2 cellular contexts compared by ENCODE assay signal in the genomic region with DNA sequence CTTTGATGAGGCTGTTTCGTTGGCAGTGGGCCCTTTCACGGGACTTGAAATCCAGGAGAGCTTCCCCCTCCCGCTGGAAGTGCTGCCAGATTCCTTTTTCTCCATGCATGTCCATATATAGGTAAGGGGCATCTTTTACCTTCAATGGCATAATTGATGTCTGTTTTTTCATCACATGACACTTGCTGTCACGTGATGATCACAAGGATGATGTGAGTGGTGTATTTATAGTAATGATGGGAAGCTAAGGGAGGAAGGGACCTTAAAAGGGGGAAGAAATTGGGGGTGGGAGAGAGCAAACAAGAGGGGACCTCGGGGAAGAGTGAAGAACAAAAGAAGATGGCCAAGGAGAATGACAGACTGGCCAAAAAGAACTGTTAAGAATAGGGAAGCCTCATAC.
A peak's percentile ranks its signal among the peaks of the same experiment; 100 is the strongest.
TF ChIP-seq lines count a peak whose summit lies in the region.

No MANE protein-coding gene starts in this region.

TF ChIP-seq in A549, 52 proteins besides CTCF, POLR2A, EP300 and RAD21 (continued from another document):
- TF ChIP-seq, protein P1, sequence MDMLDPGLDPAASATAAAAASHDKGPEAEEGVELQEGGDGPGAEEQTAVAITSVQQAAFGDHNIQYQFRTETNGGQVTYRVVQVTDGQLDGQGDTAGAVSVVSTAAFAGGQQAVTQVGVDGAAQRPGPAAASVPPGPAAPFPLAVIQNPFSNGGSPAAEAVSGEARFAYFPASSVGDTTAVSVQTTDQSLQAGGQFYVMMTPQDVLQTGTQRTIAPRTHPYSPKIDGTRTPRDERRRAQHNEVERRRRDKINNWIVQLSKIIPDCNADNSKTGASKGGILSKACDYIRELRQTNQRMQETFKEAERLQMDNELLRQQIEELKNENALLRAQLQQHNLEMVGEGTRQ (IDR thresholded peaks at IDR 0.05) = peak; percentile 74

TF ChIP-seq in GM23338, 12 proteins besides CTCF, POLR2A, EP300 and RAD21 (continued from another document):
- TF ChIP-seq, protein P2, sequence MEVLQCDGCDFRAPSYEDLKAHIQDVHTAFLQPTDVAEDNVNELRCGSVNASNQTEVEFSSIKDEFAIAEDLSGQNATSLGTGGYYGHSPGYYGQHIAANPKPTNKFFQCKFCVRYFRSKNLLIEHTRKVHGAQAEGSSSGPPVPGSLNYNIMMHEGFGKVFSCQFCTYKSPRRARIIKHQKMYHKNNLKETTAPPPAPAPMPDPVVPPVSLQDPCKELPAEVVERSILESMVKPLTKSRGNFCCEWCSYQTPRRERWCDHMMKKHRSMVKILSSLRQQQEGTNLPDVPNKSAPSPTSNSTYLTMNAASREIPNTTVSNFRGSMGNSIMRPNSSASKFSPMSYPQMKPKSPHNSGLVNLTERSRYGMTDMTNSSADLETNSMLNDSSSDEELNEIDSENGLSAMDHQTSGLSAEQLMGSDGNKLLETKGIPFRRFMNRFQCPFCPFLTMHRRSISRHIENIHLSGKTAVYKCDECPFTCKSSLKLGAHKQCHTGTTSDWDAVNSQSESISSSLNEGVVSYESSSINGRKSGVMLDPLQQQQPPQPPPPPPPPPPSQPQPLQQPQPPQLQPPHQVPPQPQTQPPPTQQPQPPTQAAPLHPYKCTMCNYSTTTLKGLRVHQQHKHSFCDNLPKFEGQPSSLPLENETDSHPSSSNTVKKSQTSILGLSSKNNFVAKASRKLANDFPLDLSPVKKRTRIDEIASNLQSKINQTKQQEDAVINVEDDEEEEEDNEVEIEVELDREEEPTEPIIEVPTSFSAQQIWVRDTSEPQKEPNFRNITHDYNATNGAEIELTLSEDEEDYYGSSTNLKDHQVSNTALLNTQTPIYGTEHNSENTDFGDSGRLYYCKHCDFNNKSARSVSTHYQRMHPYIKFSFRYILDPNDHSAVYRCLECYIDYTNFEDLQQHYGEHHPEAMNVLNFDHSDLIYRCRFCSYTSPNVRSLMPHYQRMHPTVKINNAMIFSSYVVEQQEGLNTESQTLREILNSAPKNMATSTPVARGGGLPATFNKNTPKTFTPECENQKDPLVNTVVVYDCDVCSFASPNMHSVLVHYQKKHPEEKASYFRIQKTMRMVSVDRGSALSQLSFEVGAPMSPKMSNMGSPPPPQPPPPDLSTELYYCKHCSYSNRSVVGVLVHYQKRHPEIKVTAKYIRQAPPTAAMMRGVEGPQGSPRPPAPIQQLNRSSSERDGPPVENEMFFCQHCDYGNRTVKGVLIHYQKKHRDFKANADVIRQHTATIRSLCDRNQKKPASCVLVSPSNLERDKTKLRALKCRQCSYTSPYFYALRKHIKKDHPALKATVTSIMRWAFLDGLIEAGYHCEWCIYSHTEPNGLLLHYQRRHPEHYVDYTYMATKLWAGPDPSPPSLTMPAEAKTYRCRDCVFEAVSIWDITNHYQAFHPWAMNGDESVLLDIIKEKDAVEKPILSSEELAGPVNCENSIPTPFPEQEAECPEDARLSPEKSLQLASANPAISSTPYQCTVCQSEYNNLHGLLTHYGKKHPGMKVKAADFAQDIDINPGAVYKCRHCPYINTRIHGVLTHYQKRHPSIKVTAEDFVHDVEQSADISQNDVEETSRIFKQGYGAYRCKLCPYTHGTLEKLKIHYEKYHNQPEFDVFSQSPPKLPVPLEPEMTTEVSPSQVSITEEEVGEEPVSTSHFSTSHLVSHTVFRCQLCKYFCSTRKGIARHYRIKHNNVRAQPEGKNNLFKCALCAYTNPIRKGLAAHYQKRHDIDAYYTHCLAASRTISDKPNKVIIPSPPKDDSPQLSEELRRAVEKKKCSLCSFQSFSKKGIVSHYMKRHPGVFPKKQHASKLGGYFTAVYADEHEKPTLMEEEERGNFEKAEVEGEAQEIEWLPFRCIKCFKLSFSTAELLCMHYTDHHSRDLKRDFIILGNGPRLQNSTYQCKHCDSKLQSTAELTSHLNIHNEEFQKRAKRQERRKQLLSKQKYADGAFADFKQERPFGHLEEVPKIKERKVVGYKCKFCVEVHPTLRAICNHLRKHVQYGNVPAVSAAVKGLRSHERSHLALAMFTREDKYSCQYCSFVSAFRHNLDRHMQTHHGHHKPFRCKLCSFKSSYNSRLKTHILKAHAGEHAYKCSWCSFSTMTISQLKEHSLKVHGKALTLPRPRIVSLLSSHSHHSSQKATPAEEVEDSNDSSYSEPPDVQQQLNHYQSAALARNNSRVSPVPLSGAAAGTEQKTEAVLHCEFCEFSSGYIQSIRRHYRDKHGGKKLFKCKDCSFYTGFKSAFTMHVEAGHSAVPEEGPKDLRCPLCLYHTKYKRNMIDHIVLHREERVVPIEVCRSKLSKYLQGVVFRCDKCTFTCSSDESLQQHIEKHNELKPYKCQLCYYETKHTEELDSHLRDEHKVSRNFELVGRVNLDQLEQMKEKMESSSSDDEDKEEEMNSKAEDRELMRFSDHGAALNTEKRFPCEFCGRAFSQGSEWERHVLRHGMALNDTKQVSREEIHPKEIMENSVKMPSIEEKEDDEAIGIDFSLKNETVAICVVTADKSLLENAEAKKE (CRISPR knock-in tag; IDR thresholded peaks at IDR 0.05) = no peak
- TF ChIP-seq POLR2AphosphoS5 (IDR thresholded peaks at IDR 0.05; ENCODE audit: low read depth) (no peak), STAT1 (IDR thresholded peaks at IDR 0.05; ENCODE audit: unreplicated experiment) (no peak), ZNF331 (CRISPR knock-in tag; IDR thresholded peaks at IDR 0.05; ENCODE audit: low read depth) (no peak), EZH2 (IDR thresholded peaks at IDR 0.05; ENCODE audit: low read depth, unreplicated experiment) (no peak), EZH2phosphoT487 (IDR thresholded peaks at IDR 0.05; ENCODE audit: unreplicated experiment) (no peak), NANOG (IDR thresholded peaks at IDR 0.05; ENCODE audit: borderline replicate concordance) (no peak), CREB1 (CRISPR knock-in tag; IDR thresholded peaks at IDR 0.05; ENCODE audit: low read depth) (no peak)
- TF ChIP-seq, protein P3, sequence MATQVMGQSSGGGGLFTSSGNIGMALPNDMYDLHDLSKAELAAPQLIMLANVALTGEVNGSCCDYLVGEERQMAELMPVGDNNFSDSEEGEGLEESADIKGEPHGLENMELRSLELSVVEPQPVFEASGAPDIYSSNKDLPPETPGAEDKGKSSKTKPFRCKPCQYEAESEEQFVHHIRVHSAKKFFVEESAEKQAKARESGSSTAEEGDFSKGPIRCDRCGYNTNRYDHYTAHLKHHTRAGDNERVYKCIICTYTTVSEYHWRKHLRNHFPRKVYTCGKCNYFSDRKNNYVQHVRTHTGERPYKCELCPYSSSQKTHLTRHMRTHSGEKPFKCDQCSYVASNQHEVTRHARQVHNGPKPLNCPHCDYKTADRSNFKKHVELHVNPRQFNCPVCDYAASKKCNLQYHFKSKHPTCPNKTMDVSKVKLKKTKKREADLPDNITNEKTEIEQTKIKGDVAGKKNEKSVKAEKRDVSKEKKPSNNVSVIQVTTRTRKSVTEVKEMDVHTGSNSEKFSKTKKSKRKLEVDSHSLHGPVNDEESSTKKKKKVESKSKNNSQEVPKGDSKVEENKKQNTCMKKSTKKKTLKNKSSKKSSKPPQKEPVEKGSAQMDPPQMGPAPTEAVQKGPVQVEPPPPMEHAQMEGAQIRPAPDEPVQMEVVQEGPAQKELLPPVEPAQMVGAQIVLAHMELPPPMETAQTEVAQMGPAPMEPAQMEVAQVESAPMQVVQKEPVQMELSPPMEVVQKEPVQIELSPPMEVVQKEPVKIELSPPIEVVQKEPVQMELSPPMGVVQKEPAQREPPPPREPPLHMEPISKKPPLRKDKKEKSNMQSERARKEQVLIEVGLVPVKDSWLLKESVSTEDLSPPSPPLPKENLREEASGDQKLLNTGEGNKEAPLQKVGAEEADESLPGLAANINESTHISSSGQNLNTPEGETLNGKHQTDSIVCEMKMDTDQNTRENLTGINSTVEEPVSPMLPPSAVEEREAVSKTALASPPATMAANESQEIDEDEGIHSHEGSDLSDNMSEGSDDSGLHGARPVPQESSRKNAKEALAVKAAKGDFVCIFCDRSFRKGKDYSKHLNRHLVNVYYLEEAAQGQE (IDR thresholded peaks at IDR 0.05; ENCODE audit: unreplicated experiment) = no peak
- TF ChIP-seq, protein P4, sequence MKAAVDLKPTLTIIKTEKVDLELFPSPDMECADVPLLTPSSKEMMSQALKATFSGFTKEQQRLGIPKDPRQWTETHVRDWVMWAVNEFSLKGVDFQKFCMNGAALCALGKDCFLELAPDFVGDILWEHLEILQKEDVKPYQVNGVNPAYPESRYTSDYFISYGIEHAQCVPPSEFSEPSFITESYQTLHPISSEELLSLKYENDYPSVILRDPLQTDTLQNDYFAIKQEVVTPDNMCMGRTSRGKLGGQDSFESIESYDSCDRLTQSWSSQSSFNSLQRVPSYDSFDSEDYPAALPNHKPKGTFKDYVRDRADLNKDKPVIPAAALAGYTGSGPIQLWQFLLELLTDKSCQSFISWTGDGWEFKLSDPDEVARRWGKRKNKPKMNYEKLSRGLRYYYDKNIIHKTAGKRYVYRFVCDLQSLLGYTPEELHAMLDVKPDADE (IDR thresholded peaks at IDR 0.05) = no peak
